In genomic region chr6:37483502-37483901, GRCh38 we compare ENCODE assay signal across 9 cellular contexts.
"Had no signal": no experiment of that assay in that cellular context is flagged by ENCODE, and none has a peak within 500 bp of the region (broad histone marks: within the 10 kb centered on the region; RNA-seq: fewer than 3 reads in every experiment).

No MANE protein-coding gene starts in this region.

- H3K27ac Mint-ChIP-seq: activated CD4-positive, alpha-beta memory T cell treated with anti-CD3 and anti-CD28 coated beads for 36 hours; activated T-cell treated with anti-CD3 and anti-CD28 coated beads, Interleukin-2, amount 50 U/mL, for 72 hours; neural progenitor cell had no signal

- H3K4me3 ChIP-seq: ascending aorta, colonic mucosa, hepatocyte, neural progenitor cell, pancreas, thyroid gland had no signal

- H3K27ac ChIP-seq: ascending aorta, colonic mucosa, hepatocyte, neural progenitor cell, pancreas had no signal

- H3K9me3 ChIP-seq: ascending aorta, colonic mucosa, pancreas, thyroid gland had no signal

- H3K4me1 ChIP-seq: ascending aorta, colonic mucosa, pancreas had no signal

- FAIRE-seq: pancreas, urothelium cell line had no signal

- H3K79me2 ChIP-seq: hepatocyte had no signal

- H3K27me3 ChIP-seq: ascending aorta, colonic mucosa, hepatocyte, neural progenitor cell, pancreas, thyroid gland had no signal

- H3K4me2 ChIP-seq: hepatocyte, neural progenitor cell had no signal

- H3K9ac ChIP-seq: neural progenitor cell had no signal

- H3K4me3 Mint-ChIP-seq: activated CD4-positive, alpha-beta memory T cell treated with anti-CD3 and anti-CD28 coated beads for 36 hours; activated T-cell treated with anti-CD3 and anti-CD28 coated beads, Interleukin-2, amount 50 U/mL, for 72 hours; neural progenitor cell had no signal

- H3K27me3 Mint-ChIP-seq: activated CD4-positive, alpha-beta memory T cell treated with anti-CD3 and anti-CD28 coated beads for 36 hours had no signal

- H2AFZ ChIP-seq: hepatocyte, neural progenitor cell had no signal

- H3K9me3 Mint-ChIP-seq: activated CD4-positive, alpha-beta memory T cell treated with anti-CD3 and anti-CD28 coated beads for 36 hours; activated T-cell treated with anti-CD3 and anti-CD28 coated beads, Interleukin-2, amount 50 U/mL, for 72 hours; neural progenitor cell had no signal

- H3K36me3 ChIP-seq: colonic mucosa, neural progenitor cell had no signal
